In the genomic region with DNA sequence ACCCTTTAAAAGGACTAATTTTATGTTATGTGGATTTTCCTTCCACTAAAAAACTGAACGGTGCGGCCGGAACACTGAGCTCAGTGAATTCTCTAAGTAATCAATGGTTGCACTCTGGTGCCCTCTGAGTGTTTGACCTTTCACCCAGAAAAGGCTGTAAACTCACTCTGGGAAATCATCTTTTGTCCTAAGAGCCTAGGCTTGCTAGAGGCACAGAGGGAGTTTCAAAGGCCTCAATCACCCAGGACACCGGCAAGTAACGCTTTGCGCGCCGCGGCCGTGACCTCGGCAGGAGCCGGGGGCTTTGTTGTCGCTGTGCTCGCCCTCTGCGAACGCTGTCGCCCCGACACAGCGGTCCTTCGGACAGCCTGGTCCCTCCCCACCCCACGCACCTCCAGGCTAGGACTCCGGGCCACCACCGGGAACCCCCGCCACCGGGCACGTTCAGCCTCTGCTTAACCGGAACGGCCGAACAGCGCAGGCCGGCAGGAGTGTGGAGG, we compare ENCODE assay signal across 1 cellular context.
TF ChIP-seq lines count a peak whose summit lies in the region.

No MANE protein-coding gene starts in this region.

TF ChIP-seq in HEK293, 187 proteins besides CTCF, POLR2A, EP300 and RAD21 (continued from another document):
- peak; percentile 99 for TF ChIP-seq ZNF335 (tag by site-specific recombination; conservative IDR thresholded peaks at IDR 0.05)
- 0 out of 2 replicates have a peak, but pooled peaks have one; percentile 21 for TF ChIP-seq ZNF561 (tag by site-specific recombination; IDR thresholded peaks at IDR 0.05; ENCODE audit: borderline replicate concordance)
- peak; percentile 95; the same call in 1 of the 2 replicates for TF ChIP-seq EGR2 (tag by site-specific recombination; IDR thresholded peaks at IDR 0.05; ENCODE audit: low read depth)
- TF ChIP-seq, protein P1, sequence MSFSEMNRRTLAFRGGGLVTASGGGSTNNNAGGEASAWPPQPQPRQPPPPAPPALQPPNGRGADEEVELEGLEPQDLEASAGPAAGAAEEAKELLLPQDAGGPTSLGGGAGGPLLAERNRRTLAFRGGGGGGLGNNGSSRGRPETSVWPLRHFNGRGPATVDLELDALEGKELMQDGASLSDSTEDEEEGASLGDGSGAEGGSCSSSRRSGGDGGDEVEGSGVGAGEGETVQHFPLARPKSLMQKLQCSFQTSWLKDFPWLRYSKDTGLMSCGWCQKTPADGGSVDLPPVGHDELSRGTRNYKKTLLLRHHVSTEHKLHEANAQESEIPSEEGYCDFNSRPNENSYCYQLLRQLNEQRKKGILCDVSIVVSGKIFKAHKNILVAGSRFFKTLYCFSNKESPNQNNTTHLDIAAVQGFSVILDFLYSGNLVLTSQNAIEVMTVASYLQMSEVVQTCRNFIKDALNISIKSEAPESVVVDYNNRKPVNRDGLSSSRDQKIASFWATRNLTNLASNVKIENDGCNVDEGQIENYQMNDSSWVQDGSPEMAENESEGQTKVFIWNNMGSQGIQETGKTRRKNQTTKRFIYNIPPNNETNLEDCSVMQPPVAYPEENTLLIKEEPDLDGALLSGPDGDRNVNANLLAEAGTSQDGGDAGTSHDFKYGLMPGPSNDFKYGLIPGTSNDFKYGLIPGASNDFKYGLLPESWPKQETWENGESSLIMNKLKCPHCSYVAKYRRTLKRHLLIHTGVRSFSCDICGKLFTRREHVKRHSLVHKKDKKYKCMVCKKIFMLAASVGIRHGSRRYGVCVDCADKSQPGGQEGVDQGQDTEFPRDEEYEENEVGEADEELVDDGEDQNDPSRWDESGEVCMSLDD (tag by site-specific recombination; IDR thresholded peaks at IDR 0.05): 0 out of 2 replicates have a peak, but pooled peaks have one; percentile 84
- TF ChIP-seq SETDB1 (IDR thresholded peaks at IDR 0.05; ENCODE audit: insufficient read length, low read length): no peak
- TF ChIP-seq ZBTB20 (tag by site-specific recombination; IDR thresholded peaks at IDR 0.05): peak; percentile 95; the same call in 1 of the 2 replicates
- peak; percentile 74 for TF ChIP-seq ZIC2 (tag by site-specific recombination; IDR thresholded peaks at IDR 0.05)
- TF ChIP-seq ZFHX2 (tag by site-specific recombination; conservative IDR thresholded peaks at IDR 0.05): 0 out of 2 replicates have a peak, but pooled peaks have one; percentile 97
- TF ChIP-seq ZNF391 (tag by site-specific recombination; IDR thresholded peaks at IDR 0.05; ENCODE audit: borderline replicate concordance, low read depth): no peak
- TF ChIP-seq SP2 (tag by site-specific recombination; IDR thresholded peaks at IDR 0.05): peak; percentile 1; the same call in 1 of the 2 replicates
- TF ChIP-seq ZNF416 (tag by site-specific recombination; IDR thresholded peaks at IDR 0.05): no peak
- TF ChIP-seq TRIM28 (IDR thresholded peaks at IDR 0.05; ENCODE audit: borderline replicate concordance, low read length): no peak
- peak; percentile 6; the same call in 1 of the 2 replicates for TF ChIP-seq ZNF121 (tag by site-specific recombination; IDR thresholded peaks at IDR 0.05)
- no peak for TF ChIP-seq ZNF596 (tag by site-specific recombination; IDR thresholded peaks at IDR 0.05)
- 0 out of 2 replicates have a peak, but pooled peaks have one; percentile 6 for TF ChIP-seq ZNF791 (tag by site-specific recombination; IDR thresholded peaks at IDR 0.05)
- TF ChIP-seq KLF1 (tag by site-specific recombination; IDR thresholded peaks at IDR 0.05): no peak
- no peak for TF ChIP-seq ZNF248 (tag by site-specific recombination; IDR thresholded peaks at IDR 0.05)
